In genomic region chr3:2390926-2391532, GRCh38 we compare ENCODE assay signal across 32 cellular contexts.
"Had no signal": no experiment of that assay in that cellular context is flagged by ENCODE, and none has a peak within 500 bp of the region (broad histone marks: within the 10 kb centered on the region; RNA-seq: fewer than 3 reads in every experiment).

No MANE protein-coding gene starts in this region.

- H3K36me3 Mint-ChIP-seq: activated CD8-positive, alpha-beta memory T cell treated with anti-CD3 and anti-CD28 coated beads, Interleukin-2, amount 10 ng/mL, durations not matched to agents 7 days and 5 days; activated naive CD4-positive, alpha-beta T cell treated with anti-CD3 and anti-CD28 coated beads, Interleukin-2, amount 50 U/mL, for 24 hours; activated naive CD8-positive, alpha-beta T cell treated with anti-CD3 and anti-CD28 coated beads for 36 hours had no signal

- DNase-seq: activated B cell treated with CpG ODN at 0.5 μM for 24 hours; activated CD4-positive, alpha-beta T cell treated with anti-CD3 and anti-CD28 coated beads for 48 hours; activated CD4-positive, alpha-beta T cell treated with anti-CD3 and anti-CD28 coated beads, Interleukin-2, amount 50 U/mL, for 1 hour; activated CD4-positive, alpha-beta T cell treated with anti-CD3 and anti-CD28 coated beads, Interleukin-2, amount 50 U/mL, for 48 hours; activated CD8-positive, alpha-beta memory T cell treated with anti-CD3 and anti-CD28 coated beads, Interleukin-2, amount 10 ng/mL, durations not matched to agents 7 days and 5 days; activated CD8-positive, alpha-beta memory T cell treated with anti-CD3 and anti-CD28 coated beads, Interleukin-2, amount 50 U/mL, for 4 hours; activated CD8-positive, alpha-beta T cell treated with anti-CD3 and anti-CD28 coated beads, Interleukin-2, amount 10 ng/mL, durations not matched to agents 7 days and 5 days; activated effector memory CD4-positive, alpha-beta T cell treated with anti-CD3 and anti-CD28 coated beads, Interleukin-2, amount 50 U/mL, for 16 hours; activated naive CD4-positive, alpha-beta T cell treated with anti-CD3 and anti-CD28 coated beads for 36 hours; activated naive CD8-positive, alpha-beta T cell treated with anti-CD3 and anti-CD28 coated beads for 36 hours; activated naive CD8-positive, alpha-beta T cell treated with anti-CD3 and anti-CD28 coated beads, Interleukin-2, amount 50 U/mL, for 24 hours; activated T-cell treated with anti-CD3 and anti-CD28 coated beads, Interleukin-2, amount 50 U/mL, for 1 hour; activated T-cell treated with anti-CD3 and anti-CD28 coated beads, Interleukin-2, amount 50 U/mL, for 48 hours; adrenal gland; amygdala; aorta; body of pancreas; effector memory CD4-positive, alpha-beta T cell; endodermal cell; foreskin fibroblast; gastrocnemius medialis; heart right ventricle; T-helper 2 cell; WERI-Rb-1 had no signal

- H3K9me3 ChIP-seq: adrenal gland, body of pancreas, gastrocnemius medialis, heart right ventricle had no signal

- H3K36me3 ChIP-seq: adrenal gland, gastrocnemius medialis, heart right ventricle, WERI-Rb-1 had no signal

- H3K27me3 Mint-ChIP-seq: activated B cell treated with CpG ODN at 0.5 μM for 24 hours; activated CD8-positive, alpha-beta memory T cell treated with anti-CD3 and anti-CD28 coated beads, Interleukin-2, amount 10 ng/mL, durations not matched to agents 7 days and 5 days; activated naive CD4-positive, alpha-beta T cell treated with anti-CD3 and anti-CD28 coated beads, Interleukin-2, amount 50 U/mL, for 24 hours; activated naive CD8-positive, alpha-beta T cell treated with anti-CD3 and anti-CD28 coated beads for 36 hours; activated naive CD8-positive, alpha-beta T cell treated with anti-CD3 and anti-CD28 coated beads, Interleukin-2, amount 50 U/mL, for 24 hours; dendritic cell treated with granulocyte-macrophage colony-stimulating factor and Interleukin-4, amounts not matched to agents 40 ng/mL and 50 ng/mL, for 4 days had no signal

- H3K4me1 ChIP-seq: adrenal gland, body of pancreas, gastrocnemius medialis, heart right ventricle had no signal

- ATAC-seq: activated CD4-positive, CD25-positive, alpha-beta regulatory T cell treated with anti-CD3 and anti-CD28 coated beads, Interleukin-2, amount 50 U/mL, for 24 hours; activated CD8-positive, alpha-beta memory T cell treated with anti-CD3 and anti-CD28 coated beads, Interleukin-2, amount 10 ng/mL, durations not matched to agents 7 days and 5 days; activated CD8-positive, alpha-beta T cell treated with anti-CD3 and anti-CD28 coated beads, Interleukin-2, amount 10 ng/mL, durations not matched to agents 7 days and 5 days; activated naive CD8-positive, alpha-beta T cell treated with anti-CD3 and anti-CD28 coated beads, Interleukin-2, amount 50 U/mL, for 24 hours; body of pancreas; esophagus mucosa; gastrocnemius medialis; heart right ventricle had no signal

- H3K27ac Mint-ChIP-seq: activated B cell treated with CpG ODN at 0.5 μM for 24 hours; activated CD8-positive, alpha-beta memory T cell treated with anti-CD3 and anti-CD28 coated beads, Interleukin-2, amount 10 ng/mL, durations not matched to agents 7 days and 5 days; activated CD8-positive, alpha-beta T cell treated with anti-CD3 and anti-CD28 coated beads, Interleukin-2, amount 10 ng/mL, durations not matched to agents 7 days and 5 days; activated naive CD4-positive, alpha-beta T cell treated with anti-CD3 and anti-CD28 coated beads for 36 hours; activated naive CD4-positive, alpha-beta T cell treated with anti-CD3 and anti-CD28 coated beads, Interleukin-2, amount 50 U/mL, for 24 hours; activated naive CD8-positive, alpha-beta T cell treated with anti-CD3 and anti-CD28 coated beads for 36 hours; activated naive CD8-positive, alpha-beta T cell treated with anti-CD3 and anti-CD28 coated beads, Interleukin-2, amount 50 U/mL, for 24 hours; activated T-helper 1 cell treated with anti-CD3 and anti-CD28 coated beads, Interleukin-12 subunit alpha, Interleukin-12 subunit beta, Interleukin-2, Interleukin-4 antibody, amounts not matched to agents 30 ng/mL and 10 ng/mL and 1 ng/mL, durations not matched to agents 14 hours and 24 hours and 36 hours; activated T-helper 2 cell treated with anti-CD3 and anti-CD28 coated beads, Interferon-gamma antibody, Interleukin-2, Interleukin-4, amounts not matched to agents 10 μg/mL and 5 μg/mL and 100 μg/mL, durations not matched to agents 14 hours and 24 hours and 36 hours; dendritic cell treated with granulocyte-macrophage colony-stimulating factor and Interleukin-4, amounts not matched to agents 40 ng/mL and 50 ng/mL, for 4 days; endodermal cell had no signal

- H3K4me3 Mint-ChIP-seq: activated B cell treated with CpG ODN at 0.5 μM for 24 hours; activated CD8-positive, alpha-beta memory T cell treated with anti-CD3 and anti-CD28 coated beads, Interleukin-2, amount 10 ng/mL, durations not matched to agents 7 days and 5 days; activated CD8-positive, alpha-beta T cell treated with anti-CD3 and anti-CD28 coated beads, Interleukin-2, amount 10 ng/mL, durations not matched to agents 7 days and 5 days; activated naive CD4-positive, alpha-beta T cell treated with anti-CD3 and anti-CD28 coated beads for 36 hours; activated naive CD4-positive, alpha-beta T cell treated with anti-CD3 and anti-CD28 coated beads, Interleukin-2, amount 50 U/mL, for 24 hours; activated naive CD8-positive, alpha-beta T cell treated with anti-CD3 and anti-CD28 coated beads for 36 hours; activated naive CD8-positive, alpha-beta T cell treated with anti-CD3 and anti-CD28 coated beads, Interleukin-2, amount 50 U/mL, for 24 hours; activated T-helper 1 cell treated with anti-CD3 and anti-CD28 coated beads, Interleukin-12 subunit alpha, Interleukin-12 subunit beta, Interleukin-2, Interleukin-4 antibody, amounts not matched to agents 30 ng/mL and 10 ng/mL and 1 ng/mL, durations not matched to agents 14 hours and 24 hours and 36 hours; dendritic cell treated with granulocyte-macrophage colony-stimulating factor and Interleukin-4, amounts not matched to agents 40 ng/mL and 50 ng/mL, for 4 days; endodermal cell had no signal

- H3K27me3 ChIP-seq: adrenal gland, body of pancreas, dorsolateral prefrontal cortex, gastrocnemius medialis, heart right ventricle had no signal

- H3K9me3 Mint-ChIP-seq: activated naive CD4-positive, alpha-beta T cell treated with anti-CD3 and anti-CD28 coated beads, Interleukin-2, amount 50 U/mL, for 24 hours; activated naive CD8-positive, alpha-beta T cell treated with anti-CD3 and anti-CD28 coated beads, Interleukin-2, amount 50 U/mL, for 24 hours; activated T-helper 1 cell treated with anti-CD3 and anti-CD28 coated beads, Interleukin-12 subunit alpha, Interleukin-12 subunit beta, Interleukin-2, Interleukin-4 antibody, amounts not matched to agents 30 ng/mL and 10 ng/mL and 1 ng/mL, durations not matched to agents 14 hours and 24 hours and 36 hours; activated T-helper 2 cell treated with anti-CD3 and anti-CD28 coated beads, Interferon-gamma antibody, Interleukin-2, Interleukin-4, amounts not matched to agents 10 μg/mL and 5 μg/mL and 100 μg/mL, durations not matched to agents 14 hours and 24 hours and 36 hours; endodermal cell had no signal

- H3K4me1 Mint-ChIP-seq: activated B cell treated with CpG ODN at 0.5 μM for 24 hours; activated CD8-positive, alpha-beta memory T cell treated with anti-CD3 and anti-CD28 coated beads, Interleukin-2, amount 10 ng/mL, durations not matched to agents 7 days and 5 days; activated naive CD4-positive, alpha-beta T cell treated with anti-CD3 and anti-CD28 coated beads, Interleukin-2, amount 50 U/mL, for 24 hours; activated naive CD8-positive, alpha-beta T cell treated with anti-CD3 and anti-CD28 coated beads for 36 hours; activated naive CD8-positive, alpha-beta T cell treated with anti-CD3 and anti-CD28 coated beads, Interleukin-2, amount 50 U/mL, for 24 hours; endodermal cell had no signal

- H3K4me3 ChIP-seq: adrenal gland, body of pancreas, coronary artery, dorsolateral prefrontal cortex, gastrocnemius medialis, heart right ventricle had no signal
